ENCODE assay signal across 29 cellular contexts in the genomic region with DNA sequence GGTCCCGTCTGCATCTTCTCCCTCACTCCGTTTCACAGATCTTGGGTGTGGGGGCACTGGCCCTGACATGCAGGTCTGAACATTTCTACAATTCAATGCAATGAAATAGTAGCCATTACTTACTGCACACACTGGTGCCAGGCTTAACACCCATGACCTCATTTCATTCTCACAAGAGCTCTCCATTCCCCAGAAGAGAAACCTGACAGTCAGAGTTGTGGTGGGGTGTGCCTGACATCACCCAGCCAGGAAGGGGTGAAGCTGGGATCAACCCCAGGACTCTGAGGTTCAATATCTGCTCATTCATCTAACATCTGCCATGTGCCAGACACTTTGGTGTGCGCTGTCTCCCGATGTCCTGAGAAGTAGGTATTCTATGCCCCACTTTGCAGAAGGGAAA.
"Had no signal": no experiment of that assay in that cellular context is flagged by ENCODE, and none has a peak within 500 bp of the region (broad histone marks: within the 10 kb centered on the region; RNA-seq: fewer than 3 reads in every experiment).

No MANE protein-coding gene starts in this region.

- H3K9me3 Mint-ChIP-seq: activated naive CD4-positive, alpha-beta T cell treated with anti-CD3 and anti-CD28 coated beads, Interleukin-2, amount 10 ng/mL, durations not matched to agents 7 days and 5 days; activated T-helper 1 cell treated with anti-CD3 and anti-CD28 coated beads, Interleukin-12 subunit alpha, Interleukin-12 subunit beta, Interleukin-2, Interleukin-4 antibody, amounts not matched to agents 30 ng/mL and 10 ng/mL and 1 ng/mL, durations not matched to agents 14 hours and 24 hours and 36 hours; dendritic cell treated with granulocyte-macrophage colony-stimulating factor and Interleukin-4, amounts not matched to agents 40 ng/mL and 50 ng/mL, for 4 days; mesothelial cell of epicardium; nephron progenitor cell; stimulated activated naive B cell treated with anti-CD40 and anti-IgM and Interleukin-4, amounts not matched to agents 10 μg/mL and 1 μg/mL and 100 μg/mL, for 72 hours had no signal

- H3K4me3 Mint-ChIP-seq: activated naive CD4-positive, alpha-beta T cell treated with anti-CD3 and anti-CD28 coated beads, Interleukin-2, amount 10 ng/mL, durations not matched to agents 7 days and 5 days; activated T-helper 1 cell treated with anti-CD3 and anti-CD28 coated beads, Interleukin-12 subunit alpha, Interleukin-12 subunit beta, Interleukin-2, Interleukin-4 antibody, amounts not matched to agents 30 ng/mL and 10 ng/mL and 1 ng/mL, durations not matched to agents 14 hours and 24 hours and 36 hours; dendritic cell treated with granulocyte-macrophage colony-stimulating factor and Interleukin-4, amounts not matched to agents 40 ng/mL and 50 ng/mL, for 4 days; mesothelial cell of epicardium; naive B cell; nephron progenitor cell; stimulated activated naive B cell treated with anti-CD40 and anti-IgM and Interleukin-4, amounts not matched to agents 10 μg/mL and 1 μg/mL and 100 μg/mL, for 72 hours had no signal

- FAIRE-seq: astrocyte, endometrium, frontal cortex, keratinocyte, TTC549 had no signal

- ATAC-seq: left colon; stimulated activated naive B cell treated with anti-CD40 and anti-IgM and Interleukin-4, amounts not matched to agents 10 μg/mL and 1 μg/mL and 100 μg/mL, for 72 hours had no signal

- H3K4me1 ChIP-seq: testis had no signal

- H3K4me1 Mint-ChIP-seq: activated naive CD4-positive, alpha-beta T cell treated with anti-CD3 and anti-CD28 coated beads, Interleukin-2, amount 10 ng/mL, durations not matched to agents 7 days and 5 days; naive B cell; stimulated activated naive B cell treated with anti-CD40 and anti-IgM and Interleukin-4, amounts not matched to agents 10 μg/mL and 1 μg/mL and 100 μg/mL, for 72 hours had no signal

- H3K27ac Mint-ChIP-seq: activated naive CD4-positive, alpha-beta T cell treated with anti-CD3 and anti-CD28 coated beads, Interleukin-2, amount 10 ng/mL, durations not matched to agents 7 days and 5 days; activated T-helper 1 cell treated with anti-CD3 and anti-CD28 coated beads, Interleukin-12 subunit alpha, Interleukin-12 subunit beta, Interleukin-2, Interleukin-4 antibody, amounts not matched to agents 30 ng/mL and 10 ng/mL and 1 ng/mL, durations not matched to agents 14 hours and 24 hours and 36 hours; dendritic cell treated with granulocyte-macrophage colony-stimulating factor and Interleukin-4, amounts not matched to agents 40 ng/mL and 50 ng/mL, for 4 days; mesothelial cell of epicardium; nephron progenitor cell; stimulated activated naive B cell treated with anti-CD40 and anti-IgM and Interleukin-4, amounts not matched to agents 10 μg/mL and 1 μg/mL and 100 μg/mL, for 72 hours had no signal

- H3K4me3 ChIP-seq: right atrium auricular region, smooth muscle cell, testis, transverse colon had no signal

- H3K9me3 ChIP-seq: right atrium auricular region, testis, transverse colon had no signal

- H3K36me3 ChIP-seq: brain microvascular endothelial cell, right atrium auricular region, transverse colon had no signal

- DNase-seq: activated CD4-positive, alpha-beta T cell treated with anti-CD3 and anti-CD28 coated beads for 4 hours; activated CD4-positive, alpha-beta T cell treated with anti-CD3 and anti-CD28 coated beads, Interleukin-2, amount 50 U/mL, for 4 hours; activated gamma-delta T cell; activated naive CD4-positive, alpha-beta T cell treated with anti-CD3 and anti-CD28 coated beads, Interleukin-2, amount 10 ng/mL, durations not matched to agents 7 days and 5 days; activated T-cell treated with anti-CD3 and anti-CD28 coated beads, Interleukin-2, amount 50 U/mL, for 1 hour; amniotic stem cell; brain microvascular endothelial cell; central memory CD4-positive, alpha-beta T cell; effector CD4-positive, alpha-beta T cell; left colon; naive B cell; nephron progenitor cell; stimulated activated CD4-positive, alpha-beta T cell treated with anti-CD3 and anti-CD28 coated beads, Interleukin-1b, Interleukin-23, amount 100 ng/mL, for 48 hours; stimulated activated CD4-positive, alpha-beta T cell treated with anti-CD3 and anti-CD28 coated beads, Interleukin-4, amount 100 ng/mL, for 4 hours; stimulated activated CD8-positive, alpha-beta memory T cell treated with anti-CD3 and anti-CD28 coated beads, Interleukin-4, amount 100 ng/mL, for 48 hours; stimulated activated naive B cell treated with anti-CD40 and anti-IgM and Interleukin-4, amounts not matched to agents 10 μg/mL and 1 μg/mL and 100 μg/mL, for 72 hours; testis; transverse colon had no signal

- H3K27me3 ChIP-seq: right atrium auricular region, testis had no signal

- H3K4me2 ChIP-seq: smooth muscle cell had no signal

- H3K36me3 Mint-ChIP-seq: activated naive CD4-positive, alpha-beta T cell treated with anti-CD3 and anti-CD28 coated beads, Interleukin-2, amount 10 ng/mL, durations not matched to agents 7 days and 5 days; mesothelial cell of epicardium; naive B cell; stimulated activated naive B cell treated with anti-CD40 and anti-IgM and Interleukin-4, amounts not matched to agents 10 μg/mL and 1 μg/mL and 100 μg/mL, for 72 hours had no signal

- H3K27ac ChIP-seq: brain microvascular endothelial cell, right atrium auricular region, testis, transverse colon, VCaP had no signal
